ENCODE assay signal across 9 cellular contexts in genomic region chr12:7142057-7142644, GRCh38. TPM values are rescaled to one million over a fixed set of nuclear protein-coding genes. Genes with fewer than 3 reads are reported as not detected.
DNase-seq lines count a peak whose midpoint lies in the region; ATAC-seq, FAIRE-seq and TF ChIP-seq lines count a peak whose summit lies in the region.
"Had no signal": no experiment of that assay in that cellular context is flagged by ENCODE, and none has a peak within 500 bp of the region (broad histone marks: within the 10 kb centered on the region; RNA-seq: fewer than 3 reads in every experiment).

No MANE protein-coding gene starts in this region.

- peak; percentile 91 for ATAC-seq in SK-N-SH treated with all-trans-retinoic acid at 6 μM for 48 hours
- ATAC-seq in left ventricle myocardium superior = peak; percentile 42
- no peak for ATAC-seq in GM21381 (IDR thresholded peaks at IDR 0.05; ENCODE audit: unreplicated experiment)

- peak; percentile 63 for TF ChIP-seq CTCF in D721Med (IDR thresholded peaks at IDR 0.05; ENCODE audit: insufficient read depth, missing control alignments)

- FAIRE-seq in D721Med (lab: Jason Lieb, UNC) (no peak), HTR-8/SVneo (lab: Jason Lieb, UNC) (peak; percentile 33)

- intact Hi-C loops in left ventricle myocardium superior (cut with micrococcal nuclease) = no loop called here

- DNase-seq in D721Med (ENCODE audit: insufficient read length, low spot score) (no peak), HTR-8/SVneo (ENCODE audit: insufficient read length, low spot score) (peak; percentile 69), left ventricle myocardium superior (no peak), putamen (ENCODE audit: low spot score) (no peak)
- peak; percentile 65 for DNase-seq in activated naive CD4-positive, alpha-beta T cell treated with anti-CD3 and anti-CD28 coated beads, Interleukin-2, amount 50 U/mL, for 16 hours
- peak; percentile 50 for DNase-seq in stimulated activated CD4-positive, alpha-beta T cell treated with anti-CD3 and anti-CD28 coated beads, Interleukin-12 subunit alpha, Interleukin-12 subunit beta, amount 100 ng/mL, for 4 hours

TF ChIP-seq in SK-N-SH treated with all-trans-retinoic acid at 6 μM for 48 hours, 23 proteins besides CTCF, POLR2A, EP300 and RAD21:
- TF ChIP-seq PPARA (CRISPR knock-in tag; IDR thresholded peaks at IDR 0.05; ENCODE audit: borderline replicate concordance) = no peak
- TF ChIP-seq ZC3H10 (CRISPR knock-in tag; IDR thresholded peaks at IDR 0.05) = no peak
- TF ChIP-seq ZNF8 (CRISPR knock-in tag; IDR thresholded peaks at IDR 0.05) = no peak
- no peak for TF ChIP-seq ESRRG (CRISPR knock-in tag; IDR thresholded peaks at IDR 0.05)
- TF ChIP-seq POU6F1 (CRISPR knock-in tag; IDR thresholded peaks at IDR 0.05; ENCODE audit: borderline replicate concordance, low read depth) = no peak
- no peak for TF ChIP-seq ZNF70 (CRISPR knock-in tag; IDR thresholded peaks at IDR 0.05)
- no peak for TF ChIP-seq BACH2 (CRISPR knock-in tag; IDR thresholded peaks at IDR 0.05; ENCODE audit: borderline replicate concordance)
- TF ChIP-seq GLIS3 (CRISPR knock-in tag; IDR thresholded peaks at IDR 0.05) = no peak
- TF ChIP-seq ARNTL (CRISPR knock-in tag; IDR thresholded peaks at IDR 0.05; ENCODE audit: borderline replicate concordance, low read depth) = no peak
- TF ChIP-seq TOX (CRISPR knock-in tag; IDR thresholded peaks at IDR 0.05; ENCODE audit: borderline replicate concordance) = no peak
- no peak for TF ChIP-seq CSDC2 (CRISPR knock-in tag; IDR thresholded peaks at IDR 0.05)
- no peak for TF ChIP-seq ZNF565 (CRISPR knock-in tag; conservative IDR thresholded peaks at IDR 0.05; ENCODE audit: low read depth)
- TF ChIP-seq ZFP30 (CRISPR knock-in tag; IDR thresholded peaks at IDR 0.05) = no peak
- TF ChIP-seq SNAI2 (CRISPR knock-in tag; IDR thresholded peaks at IDR 0.05) = no peak
- no peak for TF ChIP-seq TSHZ2 (CRISPR knock-in tag; IDR thresholded peaks at IDR 0.05)
- no peak for TF ChIP-seq ZFP3 (CRISPR knock-in tag; IDR thresholded peaks at IDR 0.05)
- no peak for TF ChIP-seq PATZ1 (CRISPR knock-in tag; IDR thresholded peaks at IDR 0.05; ENCODE audit: borderline replicate concordance)
- TF ChIP-seq CREB5 (CRISPR knock-in tag; IDR thresholded peaks at IDR 0.05; ENCODE audit: low read depth) = no peak
- no peak for TF ChIP-seq TCF4 (CRISPR knock-in tag; IDR thresholded peaks at IDR 0.05; ENCODE audit: borderline replicate concordance)

RNA-seq across cellular contexts. Expression of gene CLSTN3, which starts 12.0 kb away (rescaled TPM):
- total RNA-seq in left ventricle myocardium superior = 6.4 TPM

RNA-seq across cellular contexts. Expression of gene RBP5, which starts 13.5 kb away (rescaled TPM):
- total RNA-seq in left ventricle myocardium superior = 0.89 TPM
- total RNA-seq: SJSA1 had no signal

RNA-seq across cellular contexts. Expression of gene C1RL, which starts 33.1 kb away (rescaled TPM):
- 10.9 TPM for total RNA-seq in left ventricle myocardium superior

RNA-seq across cellular contexts. Expression of gene PEX5, which starts 47.3 kb away (rescaled TPM):
- 37.1 TPM for total RNA-seq in left ventricle myocardium superior

RNA-seq across cellular contexts. Expression of gene C1R, which starts 49.9 kb away (rescaled TPM):
- 142 TPM for total RNA-seq in left ventricle myocardium superior

Comparison
In these comparisons a context has a peak if more than half of its experiments do, and no peak if none do; other contexts are left out.
1. DNase-seq: peak in HTR-8/SVneo (single experiment), activated naive CD4-positive, alpha-beta T cell treated with anti-CD3 and anti-CD28 coated beads, Interleukin-2, amount 50 U/mL, for 16 hours (single experiment) and stimulated activated CD4-positive, alpha-beta T cell treated with anti-CD3 and anti-CD28 coated beads, Interleukin-12 subunit alpha, Interleukin-12 subunit beta, amount 100 ng/mL, for 4 hours (single experiment); none in D721Med (single experiment), left ventricle myocardium superior (single experiment) and putamen (single experiment).